Comparison of ENCODE assay signal across 16 cellular contexts in the genomic region with DNA sequence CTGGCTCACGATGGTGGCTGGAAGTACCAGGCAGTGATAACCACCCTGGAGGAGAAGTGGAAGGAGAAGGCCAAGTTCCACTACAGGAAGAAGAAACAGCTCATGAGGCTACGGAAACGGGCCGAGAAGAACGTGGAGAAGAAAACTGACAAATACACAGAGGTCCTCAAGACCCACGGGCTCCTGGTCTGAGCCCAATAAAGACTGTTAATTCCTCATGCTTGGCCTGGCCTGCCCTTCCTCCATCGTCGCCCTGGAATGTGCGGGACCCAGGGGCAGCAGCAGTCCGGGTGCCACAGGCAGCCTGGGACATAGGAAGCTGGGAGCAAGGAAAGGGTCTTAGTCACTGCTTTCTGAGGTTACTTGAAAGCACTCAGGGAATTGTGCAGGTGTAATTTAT. TPM values are rescaled to one million over a fixed set of nuclear protein-coding genes. Genes with fewer than 3 reads are reported as not detected.
A peak's percentile ranks its signal among the peaks of the same experiment; 100 is the strongest.
DNase-seq lines count a peak whose midpoint lies in the region; ATAC-seq, FAIRE-seq and TF ChIP-seq lines count a peak whose summit lies in the region.
"Had no signal": no experiment of that assay in that cellular context is flagged by ENCODE, and none has a peak within 500 bp of the region (broad histone marks: within the 10 kb centered on the region; RNA-seq: fewer than 3 reads in every experiment).

No MANE protein-coding gene starts in this region.

- no peak for ATAC-seq in CD8-positive, alpha-beta T cell
- no peak for ATAC-seq in HepG2

- H3K36me3 ChIP-seq in CD8-positive, alpha-beta T cell (ENCODE audit: insufficient read depth, low read length), result peaks cover 62% of the 10 kb centered on the region
- no peaks in the 10 kb centered on the region for H3K36me3 ChIP-seq in HepG2 (replicated peaks in 1 of 2; ENCODE audit: control insufficient read depth in 1 of 2, insufficient read depth in 2 of 2, low read length in 2 of 2)
- H3K36me3 ChIP-seq: tibial artery had no signal

- TF ChIP-seq EP300 in HepG2 (IDR thresholded peaks at IDR 0.05; ENCODE audit: low read depth in 2 of 2, low read length in 2 of 2) (no peak), HepG2 (CRISPR knock-in tag; IDR thresholded peaks at IDR 0.05; ENCODE audit: borderline replicate concordance) (no peak)

- no peak for DNase-seq in CD8-positive, alpha-beta T cell
- peak; percentile 36 for DNase-seq in ELR (ENCODE audit: low read depth)
- no peak for DNase-seq in activated T-helper 2 cell treated with anti-CD3 and anti-CD28 coated beads, Interferon-gamma antibody, Interleukin-2, Interleukin-4, amounts not matched to agents 10 μg/mL and 5 μg/mL and 100 μg/mL, durations not matched to agents 14 hours and 24 hours and 36 hours (ENCODE audit: low spot score)
- DNase-seq in GM19239 (ENCODE audit: insufficient read length, low spot score), result no peak
- no peak for DNase-seq in HepG2 (ENCODE audit: low spot score)
- no peak for DNase-seq in DMS153 treated with DMSO at 0.1 percent for 48 hours (lab: John Stamatoyannopoulos, UW; ENCODE audit: unreplicated experiment)
- DNase-seq: activated CD4-positive, CD25-positive, alpha-beta regulatory T cell; HCEC 1CT; posterior cingulate gyrus; stimulated activated CD4-positive, alpha-beta T cell treated with anti-CD3 and anti-CD28 coated beads, Interleukin-4, amount 100 ng/mL, for 4 hours had no signal

- H3K36me3 Mint-ChIP-seq in CD8-positive, alpha-beta T cell, result peaks cover 89% of the 10 kb centered on the region
- H3K36me3 Mint-ChIP-seq in activated T-helper 2 cell treated with anti-CD3 and anti-CD28 coated beads, Interferon-gamma antibody, Interleukin-2, Interleukin-4, amounts not matched to agents 10 μg/mL and 5 μg/mL and 100 μg/mL, durations not matched to agents 14 hours and 24 hours and 36 hours (ENCODE audit: low read depth), result peaks cover 70% of the 10 kb centered on the region
- no peaks in the 10 kb centered on the region for H3K36me3 Mint-ChIP-seq in nephron (ENCODE audit: low read depth)

- H3K4me1 Mint-ChIP-seq in CD8-positive, alpha-beta T cell (ENCODE audit: low read depth), result peaks cover 89% of the 10 kb centered on the region
- H3K4me1 Mint-ChIP-seq in activated T-helper 2 cell treated with anti-CD3 and anti-CD28 coated beads, Interferon-gamma antibody, Interleukin-2, Interleukin-4, amounts not matched to agents 10 μg/mL and 5 μg/mL and 100 μg/mL, durations not matched to agents 14 hours and 24 hours and 36 hours (ENCODE audit: low read depth), result peaks cover 43% of the 10 kb centered on the region
- peaks cover 12% of the 10 kb centered on the region for H3K4me1 Mint-ChIP-seq in nephron

- peak overlapping the region; percentile 54 for H3K4me3 Mint-ChIP-seq in CD8-positive, alpha-beta T cell
- peak overlapping the region; percentile 15 for H3K4me3 Mint-ChIP-seq in activated T-helper 2 cell treated with anti-CD3 and anti-CD28 coated beads, Interferon-gamma antibody, Interleukin-2, Interleukin-4, amounts not matched to agents 10 μg/mL and 5 μg/mL and 100 μg/mL, durations not matched to agents 14 hours and 24 hours and 36 hours (ENCODE audit: low read depth)
- peak overlapping the region; percentile 12 to 60 (median 51) for H3K4me3 Mint-ChIP-seq in nephron

- no peak for TF ChIP-seq CTCF in CD8-positive, alpha-beta T cell (IDR thresholded peaks at IDR 0.05)
- no peak for TF ChIP-seq CTCF in nephron (IDR thresholded peaks at IDR 0.05; ENCODE audit: unreplicated experiment in 3 of 3)
- no peak for TF ChIP-seq CTCF in HepG2 (CRISPR knock-in tag; IDR thresholded peaks at IDR 0.05)

- intact Hi-C loops in CD8-positive, alpha-beta T cell (cut with DNase I, micrococcal nuclease), result loop anchor here in 1 of 2 experiments (5.0 to 10.0 kb wide), 2 partner anchors 351 to 417 kb away; partner anchors contain the start of gene CD55
- intact Hi-C loops in activated T-helper 2 cell treated with anti-CD3 and anti-CD28 coated beads, Interferon-gamma antibody, Interleukin-2, Interleukin-4, amounts not matched to agents 10 μg/mL and 5 μg/mL and 100 μg/mL, durations not matched to agents 14 hours and 24 hours and 36 hours (cut with micrococcal nuclease), result no loop called here
- intact Hi-C loops in HepG2 (cut with micrococcal nuclease; ENCODE audit: unreplicated experiment), result no loop called here

- H3K4me1 ChIP-seq in CD8-positive, alpha-beta T cell (ENCODE audit: insufficient read depth, low read length), result peaks cover 82% of the 10 kb centered on the region
- no peaks in the 10 kb centered on the region for H3K4me1 ChIP-seq in HepG2 (ENCODE audit: insufficient read depth, low read length)

- H3K9me3 Mint-ChIP-seq in CD8-positive, alpha-beta T cell, result no peaks in the 10 kb centered on the region
- H3K9me3 Mint-ChIP-seq in activated T-helper 2 cell treated with anti-CD3 and anti-CD28 coated beads, Interferon-gamma antibody, Interleukin-2, Interleukin-4, amounts not matched to agents 10 μg/mL and 5 μg/mL and 100 μg/mL, durations not matched to agents 14 hours and 24 hours and 36 hours, result no peaks in the 10 kb centered on the region
- H3K9me3 Mint-ChIP-seq in nephron, result no peaks in the 10 kb centered on the region

- POLR2A ChIA-PET in CD8-positive, alpha-beta T cell (lab: Charles Lee), result interaction anchor here (0.8 to 11.6 kb wide), 7 partner anchors 9 to 173 kb away, joined by 3 to 312 read pairs (median 8); partner anchors contain the start of genes FCMR and IL20
- POLR2A ChIA-PET in HepG2 (lab: Yijun Ruan, JAX), result no interaction called here

- TF ChIP-seq RAD21 in HepG2 (CRISPR knock-in tag; IDR thresholded peaks at IDR 0.05), result no peak

- H3K27ac Mint-ChIP-seq in CD8-positive, alpha-beta T cell, result peak overlapping the region; percentile 94
- H3K27ac Mint-ChIP-seq in activated T-helper 2 cell treated with anti-CD3 and anti-CD28 coated beads, Interferon-gamma antibody, Interleukin-2, Interleukin-4, amounts not matched to agents 10 μg/mL and 5 μg/mL and 100 μg/mL, durations not matched to agents 14 hours and 24 hours and 36 hours, result no peak overlapping the region
- H3K27ac Mint-ChIP-seq in nephron, result no peak overlapping the region

- no peaks in the 10 kb centered on the region for H3K27me3 Mint-ChIP-seq in CD8-positive, alpha-beta T cell (ENCODE audit: low read depth)
- H3K27me3 Mint-ChIP-seq in activated T-helper 2 cell treated with anti-CD3 and anti-CD28 coated beads, Interferon-gamma antibody, Interleukin-2, Interleukin-4, amounts not matched to agents 10 μg/mL and 5 μg/mL and 100 μg/mL, durations not matched to agents 14 hours and 24 hours and 36 hours (ENCODE audit: low read depth), result peaks cover 11% of the 10 kb centered on the region
- peaks cover 78% of the 10 kb centered on the region for H3K27me3 Mint-ChIP-seq in nephron (ENCODE audit: low read depth)

- BruUV-seq in HepG2 (replicated peaks; lab: Mats Ljungman, UMichigan), result no TSS peak

- in situ Hi-C loops in HepG2 (cut with HindIII; ENCODE audit: extremely low pct_ligation_motif_present, low pct_unique_long_range_greater_than_20kb), result loop anchor here (25.0 kb wide), 1 partner anchor 271 kb away; the partner anchor contains the start of gene DYRK3

- H3K4me2 ChIP-seq in HepG2 (ENCODE audit: low read depth, low read length), result no peak overlapping the region

- no peaks in the 10 kb centered on the region for H3K9me3 ChIP-seq in CD8-positive, alpha-beta T cell (ENCODE audit: low read length)
- H3K9me3 ChIP-seq in HepG2 (ENCODE audit: low read length), result no peaks in the 10 kb centered on the region
- H3K9me3 ChIP-seq: tibial artery had no signal

- no peak overlapping the region for H2AFZ ChIP-seq in HepG2 (ENCODE audit: low read length)

- CTCF ChIA-PET in CD8-positive, alpha-beta T cell (lab: Charles Lee), result interaction anchor here (1.2 to 6.2 kb wide), 15 partner anchors 10 to 275 kb away, joined by 3 to 75 read pairs (median 17); partner anchors contain the start of genes FCMR and IL20
- CTCF ChIA-PET in HepG2 (lab: Yijun Ruan, JAX; ENCODE audit: low intra/inter-chr PET ratio, low total read pairs), result no interaction called here

- H3K27ac ChIP-seq in CD8-positive, alpha-beta T cell (ENCODE audit: low read depth, low read length), result no peak overlapping the region
- H3K27ac ChIP-seq in HepG2 (ENCODE audit: extremely low read length, insufficient read depth, low read length), result no peak overlapping the region
- H3K27ac ChIP-seq: tibial artery had no signal

- no peaks in the 10 kb centered on the region for H3K79me2 ChIP-seq in HepG2 (ENCODE audit: insufficient read depth, low read length)

- FAIRE-seq in GM19239 (lab: Jason Lieb, UNC) (no peak), HepG2 (lab: Jason Lieb, UNC) (no peak)

- H3K9ac ChIP-seq in HepG2 (ENCODE audit: insufficient read depth, low read depth, low read length), result no peak overlapping the region

- TF ChIP-seq POLR2A in HepG2 (IDR thresholded peaks at IDR 0.05; ENCODE audit: insufficient read depth in 1 of 2, low read depth in 2 of 2, low read length in 2 of 2), result no peak

- 50% methylated on average over 10 of the region's 10 CpGs for WGBS in HepG2 (ENCODE audit: low lambda C conversion rate)

- H3K4me3 ChIP-seq in CD8-positive, alpha-beta T cell (ENCODE audit: low read depth, low read length), result no peak overlapping the region
- no peak overlapping the region for H3K4me3 ChIP-seq in HepG2 (replicated peaks in 1 of 3; ENCODE audit: insufficient read depth in 1 of 3, low read depth in 2 of 3, low read length in 3 of 3)
- H3K4me3 ChIP-seq: tibial artery had no signal

- no peaks in the 10 kb centered on the region for H4K20me1 ChIP-seq in HepG2 (ENCODE audit: insufficient read depth, low read length)

- H3K27me3 ChIP-seq in CD8-positive, alpha-beta T cell (ENCODE audit: insufficient read depth, low read length), result no peaks in the 10 kb centered on the region
- H3K27me3 ChIP-seq in HepG2 (ENCODE audit: control insufficient read depth in 1 of 2, insufficient read depth in 2 of 2, low read length in 2 of 2), result peaks cover 4 to 32% of the 10 kb centered on the region in 2 experiments; a peak in 4 of 5 replicates

RNA-seq across cellular contexts. Expression of gene IL24, which starts 10.8 kb away (rescaled TPM):
- total RNA-seq in CD8-positive, alpha-beta T cell, result not detected
- total RNA-seq in activated T-helper 2 cell treated with anti-CD3 and anti-CD28 coated beads, Interferon-gamma antibody, Interleukin-2, Interleukin-4, amounts not matched to agents 10 μg/mL and 5 μg/mL and 100 μg/mL, durations not matched to agents 14 hours and 24 hours and 36 hours, result 3.1 and 3.4 TPM in 2 replicates
- not detected in 2 replicates for total RNA-seq in HepG2 (2016; rRNA removed; fragmentation: Illumina TruSeq; extraction: Trizol)
- not detected in 2 replicates for total RNA-seq in HepG2 (2016; cell fraction: cytosol; rRNA removed; fragmentation: Illumina TruSeq; extraction: Trizol; ENCODE audit: low read depth)
- total RNA-seq in HepG2 (2016; cell fraction: insoluble cytoplasmic fraction; rRNA removed; fragmentation: Illumina TruSeq; extraction: Trizol), result not detected in 2 replicates
- total RNA-seq in HepG2 (2016; cell fraction: membrane; rRNA removed; fragmentation: Illumina TruSeq; extraction: Trizol), result not detected in 2 replicates
- not detected in 2 replicates for total RNA-seq in HepG2 (2016; cell fraction: nucleus; rRNA removed; fragmentation: Illumina TruSeq; extraction: Trizol)
- polyA plus RNA-seq in HepG2 (2011; rRNA removed), result not detected in 2 replicates
- not detected in 2 replicates for polyA plus RNA-seq in HepG2 (2011; cell fraction: cytosol; rRNA removed)
- polyA plus RNA-seq in HepG2 (2011; cell fraction: nucleus; rRNA removed), result not detected in 2 replicates
- polyA plus RNA-seq in HepG2 (2012), result not detected in 2 replicates
- not detected in 2 replicates for polyA plus RNA-seq in HepG2 (2016; cell fraction: cytosol; fragmentation: Illumina TruSeq; extraction: Trizol; ENCODE audit: low read depth)
- polyA plus RNA-seq in HepG2 (2016; cell fraction: insoluble cytoplasmic fraction; fragmentation: Illumina TruSeq; extraction: Trizol; ENCODE audit: low read depth), result not detected in 2 replicates
- polyA plus RNA-seq in HepG2 (2016; cell fraction: membrane; fragmentation: Illumina TruSeq; extraction: Trizol; ENCODE audit: low read depth), result not detected in 2 replicates
- not detected in 2 replicates for polyA plus RNA-seq in HepG2 (2016; cell fraction: nucleus; fragmentation: Illumina TruSeq; extraction: Trizol; ENCODE audit: insufficient read depth, low read depth)
- polyA minus RNA-seq in HepG2 (2011; rRNA and poly(A)+ RNA removed; ENCODE audit: low replicate concordance), result 0.12 TPM in 1 of 2 replicates, not detected in the other
- not detected in 2 replicates for polyA minus RNA-seq in HepG2 (2011; cell fraction: cytosol; rRNA and poly(A)+ RNA removed)
- polyA minus RNA-seq in HepG2 (2011; cell fraction: nucleus; rRNA and poly(A)+ RNA removed), result not detected in 2 replicates
- total RNA-seq: HT-29, liver, skeletal muscle tissue had no signal
- polyA plus RNA-seq: esophagus had no signal

RNA-seq across cellular contexts. Expression of gene FCMR, which starts 13.7 kb away (rescaled TPM):
- total RNA-seq in CD8-positive, alpha-beta T cell, result 100 to 1,000 TPM; 119 to 133 TPM
- 14.1 and 16.7 TPM in 2 replicates for total RNA-seq in activated T-helper 2 cell treated with anti-CD3 and anti-CD28 coated beads, Interferon-gamma antibody, Interleukin-2, Interleukin-4, amounts not matched to agents 10 μg/mL and 5 μg/mL and 100 μg/mL, durations not matched to agents 14 hours and 24 hours and 36 hours
- not detected in 2 replicates for total RNA-seq in HepG2 (2016; rRNA removed; fragmentation: Illumina TruSeq; extraction: Trizol)
- not detected in 2 replicates for total RNA-seq in HepG2 (2016; cell fraction: cytosol; rRNA removed; fragmentation: Illumina TruSeq; extraction: Trizol; ENCODE audit: low read depth)
- not detected in 2 replicates for total RNA-seq in HepG2 (2016; cell fraction: insoluble cytoplasmic fraction; rRNA removed; fragmentation: Illumina TruSeq; extraction: Trizol)
- total RNA-seq in HepG2 (2016; cell fraction: membrane; rRNA removed; fragmentation: Illumina TruSeq; extraction: Trizol), result not detected in 2 replicates
- total RNA-seq in HepG2 (2016; cell fraction: nucleus; rRNA removed; fragmentation: Illumina TruSeq; extraction: Trizol), result not detected in 2 replicates
- polyA plus RNA-seq in HepG2 (2011; rRNA removed), result 0.47 TPM in 1 of 2 replicates, not detected in the other
- polyA plus RNA-seq in HepG2 (2011; cell fraction: cytosol; rRNA removed), result 0.10 TPM in 1 of 2 replicates, not detected in the other
- polyA plus RNA-seq in HepG2 (2011; cell fraction: nucleus; rRNA removed), result 0.10 TPM in 1 of 2 replicates, not detected in the other
- polyA plus RNA-seq in HepG2 (2012), result not detected in 2 replicates
- polyA plus RNA-seq in HepG2 (2016; cell fraction: cytosol; fragmentation: Illumina TruSeq; extraction: Trizol; ENCODE audit: low read depth), result not detected in 2 replicates
- not detected in 2 replicates for polyA plus RNA-seq in HepG2 (2016; cell fraction: insoluble cytoplasmic fraction; fragmentation: Illumina TruSeq; extraction: Trizol; ENCODE audit: low read depth)
- not detected in 2 replicates for polyA plus RNA-seq in HepG2 (2016; cell fraction: membrane; fragmentation: Illumina TruSeq; extraction: Trizol; ENCODE audit: low read depth)
- polyA plus RNA-seq in HepG2 (2016; cell fraction: nucleus; fragmentation: Illumina TruSeq; extraction: Trizol; ENCODE audit: insufficient read depth, low read depth), result not detected in 2 replicates
- 3.1 TPM in 1 of 2 replicates, not detected in the other for polyA minus RNA-seq in HepG2 (2011; rRNA and poly(A)+ RNA removed; ENCODE audit: low replicate concordance)
- polyA minus RNA-seq in HepG2 (2011; cell fraction: cytosol; rRNA and poly(A)+ RNA removed), result not detected in 2 replicates
- polyA minus RNA-seq in HepG2 (2011; cell fraction: nucleus; rRNA and poly(A)+ RNA removed), result not detected in 2 replicates

RNA-seq across cellular contexts. Expression of gene PIGR, which starts 38.2 kb away (rescaled TPM):
- total RNA-seq in CD8-positive, alpha-beta T cell, result not detected
- total RNA-seq in activated T-helper 2 cell treated with anti-CD3 and anti-CD28 coated beads, Interferon-gamma antibody, Interleukin-2, Interleukin-4, amounts not matched to agents 10 μg/mL and 5 μg/mL and 100 μg/mL, durations not matched to agents 14 hours and 24 hours and 36 hours, result not detected in 2 replicates
- total RNA-seq in HepG2 (2016; rRNA removed; fragmentation: Illumina TruSeq; extraction: Trizol), result not detected in 2 replicates
- total RNA-seq in HepG2 (2016; cell fraction: cytosol; rRNA removed; fragmentation: Illumina TruSeq; extraction: Trizol; ENCODE audit: low read depth), result not detected in 2 replicates
- total RNA-seq in HepG2 (2016; cell fraction: insoluble cytoplasmic fraction; rRNA removed; fragmentation: Illumina TruSeq; extraction: Trizol), result not detected in 2 replicates
- total RNA-seq in HepG2 (2016; cell fraction: membrane; rRNA removed; fragmentation: Illumina TruSeq; extraction: Trizol), result not detected in 2 replicates
- not detected in 2 replicates for total RNA-seq in HepG2 (2016; cell fraction: nucleus; rRNA removed; fragmentation: Illumina TruSeq; extraction: Trizol)
- 0.04 TPM in 1 of 2 replicates, not detected in the other for polyA plus RNA-seq in HepG2 (2011; rRNA removed)
- not detected in 2 replicates for polyA plus RNA-seq in HepG2 (2011; cell fraction: cytosol; rRNA removed)
- polyA plus RNA-seq in HepG2 (2011; cell fraction: nucleus; rRNA removed), result not detected in 2 replicates
- polyA plus RNA-seq in HepG2 (2012), result not detected in 2 replicates
- polyA plus RNA-seq in HepG2 (2016; cell fraction: cytosol; fragmentation: Illumina TruSeq; extraction: Trizol; ENCODE audit: low read depth), result not detected in 2 replicates
- not detected in 2 replicates for polyA plus RNA-seq in HepG2 (2016; cell fraction: insoluble cytoplasmic fraction; fragmentation: Illumina TruSeq; extraction: Trizol; ENCODE audit: low read depth)
- not detected in 2 replicates for polyA plus RNA-seq in HepG2 (2016; cell fraction: membrane; fragmentation: Illumina TruSeq; extraction: Trizol; ENCODE audit: low read depth)
- not detected in 2 replicates for polyA plus RNA-seq in HepG2 (2016; cell fraction: nucleus; fragmentation: Illumina TruSeq; extraction: Trizol; ENCODE audit: insufficient read depth, low read depth)
- not detected in 2 replicates for polyA minus RNA-seq in HepG2 (2011; rRNA and poly(A)+ RNA removed; ENCODE audit: low replicate concordance)
- not detected in 2 replicates for polyA minus RNA-seq in HepG2 (2011; cell fraction: cytosol; rRNA and poly(A)+ RNA removed)
- polyA minus RNA-seq in HepG2 (2011; cell fraction: nucleus; rRNA and poly(A)+ RNA removed), result not detected in 2 replicates

RNA-seq across cellular contexts. Expression of gene IL20, which starts 42.6 kb away (rescaled TPM):
- total RNA-seq in CD8-positive, alpha-beta T cell, result not detected
- total RNA-seq in activated T-helper 2 cell treated with anti-CD3 and anti-CD28 coated beads, Interferon-gamma antibody, Interleukin-2, Interleukin-4, amounts not matched to agents 10 μg/mL and 5 μg/mL and 100 μg/mL, durations not matched to agents 14 hours and 24 hours and 36 hours, result not detected in 2 replicates
- total RNA-seq in HepG2 (2016; rRNA removed; fragmentation: Illumina TruSeq; extraction: Trizol), result not detected in 2 replicates
- not detected in 2 replicates for total RNA-seq in HepG2 (2016; cell fraction: cytosol; rRNA removed; fragmentation: Illumina TruSeq; extraction: Trizol; ENCODE audit: low read depth)
- not detected in 2 replicates for total RNA-seq in HepG2 (2016; cell fraction: insoluble cytoplasmic fraction; rRNA removed; fragmentation: Illumina TruSeq; extraction: Trizol)
- not detected in 2 replicates for total RNA-seq in HepG2 (2016; cell fraction: membrane; rRNA removed; fragmentation: Illumina TruSeq; extraction: Trizol)
- total RNA-seq in HepG2 (2016; cell fraction: nucleus; rRNA removed; fragmentation: Illumina TruSeq; extraction: Trizol), result not detected in 2 replicates
- polyA plus RNA-seq in HepG2 (2011; rRNA removed), result 0.05 TPM in 1 of 2 replicates, not detected in the other
- polyA plus RNA-seq in HepG2 (2011; cell fraction: cytosol; rRNA removed), result not detected in 2 replicates
- polyA plus RNA-seq in HepG2 (2011; cell fraction: nucleus; rRNA removed), result not detected in 2 replicates
- not detected in 2 replicates for polyA plus RNA-seq in HepG2 (2012)
- not detected in 2 replicates for polyA plus RNA-seq in HepG2 (2016; cell fraction: cytosol; fragmentation: Illumina TruSeq; extraction: Trizol; ENCODE audit: low read depth)
- not detected in 2 replicates for polyA plus RNA-seq in HepG2 (2016; cell fraction: insoluble cytoplasmic fraction; fragmentation: Illumina TruSeq; extraction: Trizol; ENCODE audit: low read depth)
- polyA plus RNA-seq in HepG2 (2016; cell fraction: membrane; fragmentation: Illumina TruSeq; extraction: Trizol; ENCODE audit: low read depth), result not detected in 2 replicates
- polyA plus RNA-seq in HepG2 (2016; cell fraction: nucleus; fragmentation: Illumina TruSeq; extraction: Trizol; ENCODE audit: insufficient read depth, low read depth), result not detected in 2 replicates
- polyA minus RNA-seq in HepG2 (2011; rRNA and poly(A)+ RNA removed; ENCODE audit: low replicate concordance), result not detected in 2 replicates
- polyA minus RNA-seq in HepG2 (2011; cell fraction: cytosol; rRNA and poly(A)+ RNA removed), result not detected in 2 replicates
- polyA minus RNA-seq in HepG2 (2011; cell fraction: nucleus; rRNA and poly(A)+ RNA removed), result not detected in 2 replicates
- total RNA-seq: HT-29, skeletal muscle tissue had no signal
- polyA plus RNA-seq: liver had no signal

Comparison
In these comparisons a context has a peak if more than half of its experiments do, and no peak if none do; other contexts are left out.
1. RNA of gene FCMR, which starts 13.7 kb away (total RNA-seq): 119 to 133 TPM in CD8-positive, alpha-beta T cell and 14.1 to 16.7 TPM in activated T-helper 2 cell treated with anti-CD3 and anti-CD28 coated beads, Interferon-gamma antibody, Interleukin-2, Interleukin-4, amounts not matched to agents 10 μg/mL and 5 μg/mL and 100 μg/mL, durations not matched to agents 14 hours and 24 hours and 36 hours; not detected in HepG2; every median in the first group is over 10 times any median in the second.
2. Peak in every context shown above with its lines, with median percentiles within 50 percentile points of each other: H3K4me3 Mint-ChIP-seq.